Comparison of ENCODE assay signal across 1 cellular context in the genomic region with DNA sequence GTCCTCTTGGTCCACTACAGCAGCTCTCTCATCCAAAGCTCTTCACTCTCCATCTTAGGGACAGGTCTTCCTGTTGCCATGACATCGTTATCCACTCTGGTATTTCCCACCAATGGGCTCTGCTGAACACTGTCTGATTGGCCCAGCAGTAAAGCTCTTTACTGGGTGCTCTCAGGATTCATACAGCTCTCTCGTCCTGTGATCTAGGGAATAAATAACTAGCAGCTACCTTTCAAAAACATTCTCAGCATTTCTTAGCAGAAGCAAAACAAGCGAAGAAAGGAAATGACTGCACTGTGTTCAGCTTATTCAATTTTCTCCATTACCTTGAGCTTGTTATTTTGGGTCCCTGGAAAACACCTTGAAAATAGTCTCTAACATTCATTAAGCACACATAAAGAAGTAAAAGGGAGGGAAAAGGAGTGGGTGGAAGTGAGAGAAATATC.
TF ChIP-seq lines count a peak whose summit lies in the region.

No MANE protein-coding gene starts in this region.

TF ChIP-seq in GM12878, 131 proteins besides CTCF, POLR2A, EP300 and RAD21 (continued from another document and continues in another):
- TF ChIP-seq, protein P1, sequence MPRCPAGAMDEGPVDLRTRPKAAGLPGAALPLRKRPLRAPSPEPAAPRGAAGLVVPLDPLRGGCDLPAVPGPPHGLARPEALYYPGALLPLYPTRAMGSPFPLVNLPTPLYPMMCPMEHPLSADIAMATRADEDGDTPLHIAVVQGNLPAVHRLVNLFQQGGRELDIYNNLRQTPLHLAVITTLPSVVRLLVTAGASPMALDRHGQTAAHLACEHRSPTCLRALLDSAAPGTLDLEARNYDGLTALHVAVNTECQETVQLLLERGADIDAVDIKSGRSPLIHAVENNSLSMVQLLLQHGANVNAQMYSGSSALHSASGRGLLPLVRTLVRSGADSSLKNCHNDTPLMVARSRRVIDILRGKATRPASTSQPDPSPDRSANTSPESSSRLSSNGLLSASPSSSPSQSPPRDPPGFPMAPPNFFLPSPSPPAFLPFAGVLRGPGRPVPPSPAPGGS (IDR thresholded peaks at IDR 0.05; ENCODE audit: borderline replicate concordance, insufficient read depth, low read depth, low read length, poor library complexity, severe bottlenecking): peak; percentile 57
- TF ChIP-seq, protein P2, sequence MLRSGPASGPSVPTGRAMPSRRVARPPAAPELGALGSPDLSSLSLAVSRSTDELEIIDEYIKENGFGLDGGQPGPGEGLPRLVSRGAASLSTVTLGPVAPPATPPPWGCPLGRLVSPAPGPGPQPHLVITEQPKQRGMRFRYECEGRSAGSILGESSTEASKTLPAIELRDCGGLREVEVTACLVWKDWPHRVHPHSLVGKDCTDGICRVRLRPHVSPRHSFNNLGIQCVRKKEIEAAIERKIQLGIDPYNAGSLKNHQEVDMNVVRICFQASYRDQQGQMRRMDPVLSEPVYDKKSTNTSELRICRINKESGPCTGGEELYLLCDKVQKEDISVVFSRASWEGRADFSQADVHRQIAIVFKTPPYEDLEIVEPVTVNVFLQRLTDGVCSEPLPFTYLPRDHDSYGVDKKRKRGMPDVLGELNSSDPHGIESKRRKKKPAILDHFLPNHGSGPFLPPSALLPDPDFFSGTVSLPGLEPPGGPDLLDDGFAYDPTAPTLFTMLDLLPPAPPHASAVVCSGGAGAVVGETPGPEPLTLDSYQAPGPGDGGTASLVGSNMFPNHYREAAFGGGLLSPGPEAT (IDR thresholded peaks at IDR 0.05; ENCODE audit: low read depth): peak; percentile 61
- no peak for TF ChIP-seq HDGF (IDR thresholded peaks at IDR 0.05)
- peak; percentile 50; the same call in 1 of the 2 replicates for TF ChIP-seq POLR2AphosphoS5 (IDR thresholded peaks at IDR 0.05; ENCODE audit: low read length)
- TF ChIP-seq BACH1 (IDR thresholded peaks at IDR 0.05; ENCODE audit: borderline replicate concordance): no peak
- TF ChIP-seq, protein P3, sequence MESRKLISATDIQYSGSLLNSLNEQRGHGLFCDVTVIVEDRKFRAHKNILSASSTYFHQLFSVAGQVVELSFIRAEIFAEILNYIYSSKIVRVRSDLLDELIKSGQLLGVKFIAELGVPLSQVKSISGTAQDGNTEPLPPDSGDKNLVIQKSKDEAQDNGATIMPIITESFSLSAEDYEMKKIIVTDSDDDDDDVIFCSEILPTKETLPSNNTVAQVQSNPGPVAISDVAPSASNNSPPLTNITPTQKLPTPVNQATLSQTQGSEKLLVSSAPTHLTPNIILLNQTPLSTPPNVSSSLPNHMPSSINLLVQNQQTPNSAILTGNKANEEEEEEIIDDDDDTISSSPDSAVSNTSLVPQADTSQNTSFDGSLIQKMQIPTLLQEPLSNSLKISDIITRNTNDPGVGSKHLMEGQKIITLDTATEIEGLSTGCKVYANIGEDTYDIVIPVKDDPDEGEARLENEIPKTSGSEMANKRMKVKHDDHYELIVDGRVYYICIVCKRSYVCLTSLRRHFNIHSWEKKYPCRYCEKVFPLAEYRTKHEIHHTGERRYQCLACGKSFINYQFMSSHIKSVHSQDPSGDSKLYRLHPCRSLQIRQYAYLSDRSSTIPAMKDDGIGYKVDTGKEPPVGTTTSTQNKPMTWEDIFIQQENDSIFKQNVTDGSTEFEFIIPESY (IDR thresholded peaks at IDR 0.05): no peak
- no peak for TF ChIP-seq MYB (IDR thresholded peaks at IDR 0.05; ENCODE audit: borderline replicate concordance, low read depth, low read length)
- TF ChIP-seq, protein P4, sequence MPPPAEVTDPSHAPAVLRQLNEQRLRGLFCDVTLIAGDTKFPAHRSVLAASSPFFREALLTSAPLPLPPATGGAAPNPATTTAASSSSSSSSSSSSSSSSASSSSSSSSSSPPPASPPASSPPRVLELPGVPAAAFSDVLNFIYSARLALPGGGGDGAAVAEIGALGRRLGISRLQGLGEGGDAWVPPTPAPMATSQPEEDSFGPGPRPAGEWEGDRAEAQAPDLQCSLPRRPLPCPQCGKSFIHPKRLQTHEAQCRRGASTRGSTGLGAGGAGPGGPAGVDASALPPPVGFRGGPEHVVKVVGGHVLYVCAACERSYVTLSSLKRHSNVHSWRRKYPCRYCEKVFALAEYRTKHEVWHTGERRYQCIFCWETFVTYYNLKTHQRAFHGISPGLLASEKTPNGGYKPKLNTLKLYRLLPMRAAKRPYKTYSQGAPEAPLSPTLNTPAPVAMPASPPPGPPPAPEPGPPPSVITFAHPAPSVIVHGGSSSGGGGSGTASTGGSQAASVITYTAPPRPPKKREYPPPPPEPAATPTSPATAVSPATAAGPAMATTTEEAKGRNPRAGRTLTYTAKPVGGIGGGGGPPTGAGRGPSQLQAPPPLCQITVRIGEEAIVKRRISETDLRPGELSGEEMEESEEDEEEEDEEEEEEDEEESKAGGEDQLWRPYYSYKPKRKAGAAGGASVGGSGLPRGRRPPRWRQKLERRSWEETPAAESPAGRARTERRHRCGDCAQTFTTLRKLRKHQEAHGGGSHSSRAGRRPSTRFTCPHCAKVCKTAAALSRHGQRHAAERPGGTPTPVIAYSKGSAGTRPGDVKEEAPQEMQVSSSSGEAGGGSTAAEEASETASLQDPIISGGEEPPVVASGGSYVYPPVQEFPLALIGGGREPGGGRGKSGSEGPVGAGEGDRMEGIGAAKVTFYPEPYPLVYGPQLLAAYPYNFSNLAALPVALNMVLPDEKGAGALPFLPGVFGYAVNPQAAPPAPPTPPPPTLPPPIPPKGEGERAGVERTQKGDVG (CRISPR knock-in tag; IDR thresholded peaks at IDR 0.05): no peak
- TF ChIP-seq IKZF1 (conservative IDR thresholded peaks at IDR 0.05): peak; percentile 66; the same call in 1 of the 2 replicates
- TF ChIP-seq POU2F2 (IDR thresholded peaks at IDR 0.05; ENCODE audit: borderline replicate concordance, low read depth, low read length): no peak
- no peak for TF ChIP-seq CHD4 (IDR thresholded peaks at IDR 0.05)
- no peak for TF ChIP-seq CBFB (IDR thresholded peaks at IDR 0.05; ENCODE audit: low read depth)
- no peak for TF ChIP-seq RFX5 (IDR thresholded peaks at IDR 0.05; ENCODE audit: low read depth, low read length)
- no peak for TF ChIP-seq SREBF2 (IDR thresholded peaks at IDR 0.05; ENCODE audit: low read length)
- TF ChIP-seq CHD1 (IDR thresholded peaks at IDR 0.05; ENCODE audit: low read depth, low read length): no peak
- TF ChIP-seq SPI1 (IDR thresholded peaks at IDR 0.05; ENCODE audit: borderline replicate concordance, insufficient read depth, low read depth, low read length): no peak
- no peak for TF ChIP-seq ZNF384 (IDR thresholded peaks at IDR 0.05; ENCODE audit: borderline replicate concordance, low read depth, low read length)
- TF ChIP-seq RELA (IDR thresholded peaks at IDR 0.05; ENCODE audit: borderline replicate concordance, partially characterized antibody): peak; percentile 63
- no peak for TF ChIP-seq SMAD5 (IDR thresholded peaks at IDR 0.05; ENCODE audit: low read depth)
- TF ChIP-seq IKZF2 (IDR thresholded peaks at IDR 0.05): peak; percentile 32 to 78; a peak in 3 of 4 replicates
- TF ChIP-seq, protein P5, sequence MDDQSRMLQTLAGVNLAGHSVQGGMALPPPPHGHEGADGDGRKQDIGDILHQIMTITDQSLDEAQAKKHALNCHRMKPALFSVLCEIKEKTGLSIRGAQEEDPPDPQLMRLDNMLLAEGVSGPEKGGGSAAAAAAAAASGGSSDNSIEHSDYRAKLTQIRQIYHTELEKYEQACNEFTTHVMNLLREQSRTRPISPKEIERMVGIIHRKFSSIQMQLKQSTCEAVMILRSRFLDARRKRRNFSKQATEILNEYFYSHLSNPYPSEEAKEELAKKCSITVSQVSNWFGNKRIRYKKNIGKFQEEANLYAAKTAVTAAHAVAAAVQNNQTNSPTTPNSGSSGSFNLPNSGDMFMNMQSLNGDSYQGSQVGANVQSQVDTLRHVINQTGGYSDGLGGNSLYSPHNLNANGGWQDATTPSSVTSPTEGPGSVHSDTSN (IDR thresholded peaks at IDR 0.05; ENCODE audit: insufficient replicate concordance, low read depth, low read length): no peak
- TF ChIP-seq, protein P6, sequence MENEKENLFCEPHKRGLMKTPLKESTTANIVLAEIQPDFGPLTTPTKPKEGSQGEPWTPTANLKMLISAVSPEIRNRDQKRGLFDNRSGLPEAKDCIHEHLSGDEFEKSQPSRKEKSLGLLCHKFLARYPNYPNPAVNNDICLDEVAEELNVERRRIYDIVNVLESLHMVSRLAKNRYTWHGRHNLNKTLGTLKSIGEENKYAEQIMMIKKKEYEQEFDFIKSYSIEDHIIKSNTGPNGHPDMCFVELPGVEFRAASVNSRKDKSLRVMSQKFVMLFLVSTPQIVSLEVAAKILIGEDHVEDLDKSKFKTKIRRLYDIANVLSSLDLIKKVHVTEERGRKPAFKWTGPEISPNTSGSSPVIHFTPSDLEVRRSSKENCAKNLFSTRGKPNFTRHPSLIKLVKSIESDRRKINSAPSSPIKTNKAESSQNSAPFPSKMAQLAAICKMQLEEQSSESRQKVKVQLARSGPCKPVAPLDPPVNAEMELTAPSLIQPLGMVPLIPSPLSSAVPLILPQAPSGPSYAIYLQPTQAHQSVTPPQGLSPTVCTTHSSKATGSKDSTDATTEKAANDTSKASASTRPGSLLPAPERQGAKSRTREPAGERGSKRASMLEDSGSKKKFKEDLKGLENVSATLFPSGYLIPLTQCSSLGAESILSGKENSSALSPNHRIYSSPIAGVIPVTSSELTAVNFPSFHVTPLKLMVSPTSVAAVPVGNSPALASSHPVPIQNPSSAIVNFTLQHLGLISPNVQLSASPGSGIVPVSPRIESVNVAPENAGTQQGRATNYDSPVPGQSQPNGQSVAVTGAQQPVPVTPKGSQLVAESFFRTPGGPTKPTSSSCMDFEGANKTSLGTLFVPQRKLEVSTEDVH (IDR thresholded peaks at IDR 0.05; ENCODE audit: low read depth, partially characterized antibody): no peak
- no peak for TF ChIP-seq RBBP5 (conservative IDR thresholded peaks at IDR 0.05)
- TF ChIP-seq FOXK2 (IDR thresholded peaks at IDR 0.05): no peak
- TF ChIP-seq RB1 (IDR thresholded peaks at IDR 0.05; ENCODE audit: borderline replicate concordance): no peak; the same call in 1 of the 2 replicates
- no peak for TF ChIP-seq IRF4 (IDR thresholded peaks at IDR 0.05; ENCODE audit: low read depth, low read length)
- TF ChIP-seq TBL1XR1 (IDR thresholded peaks at IDR 0.05; ENCODE audit: low read depth, low read length): no peak
- TF ChIP-seq, protein P7, sequence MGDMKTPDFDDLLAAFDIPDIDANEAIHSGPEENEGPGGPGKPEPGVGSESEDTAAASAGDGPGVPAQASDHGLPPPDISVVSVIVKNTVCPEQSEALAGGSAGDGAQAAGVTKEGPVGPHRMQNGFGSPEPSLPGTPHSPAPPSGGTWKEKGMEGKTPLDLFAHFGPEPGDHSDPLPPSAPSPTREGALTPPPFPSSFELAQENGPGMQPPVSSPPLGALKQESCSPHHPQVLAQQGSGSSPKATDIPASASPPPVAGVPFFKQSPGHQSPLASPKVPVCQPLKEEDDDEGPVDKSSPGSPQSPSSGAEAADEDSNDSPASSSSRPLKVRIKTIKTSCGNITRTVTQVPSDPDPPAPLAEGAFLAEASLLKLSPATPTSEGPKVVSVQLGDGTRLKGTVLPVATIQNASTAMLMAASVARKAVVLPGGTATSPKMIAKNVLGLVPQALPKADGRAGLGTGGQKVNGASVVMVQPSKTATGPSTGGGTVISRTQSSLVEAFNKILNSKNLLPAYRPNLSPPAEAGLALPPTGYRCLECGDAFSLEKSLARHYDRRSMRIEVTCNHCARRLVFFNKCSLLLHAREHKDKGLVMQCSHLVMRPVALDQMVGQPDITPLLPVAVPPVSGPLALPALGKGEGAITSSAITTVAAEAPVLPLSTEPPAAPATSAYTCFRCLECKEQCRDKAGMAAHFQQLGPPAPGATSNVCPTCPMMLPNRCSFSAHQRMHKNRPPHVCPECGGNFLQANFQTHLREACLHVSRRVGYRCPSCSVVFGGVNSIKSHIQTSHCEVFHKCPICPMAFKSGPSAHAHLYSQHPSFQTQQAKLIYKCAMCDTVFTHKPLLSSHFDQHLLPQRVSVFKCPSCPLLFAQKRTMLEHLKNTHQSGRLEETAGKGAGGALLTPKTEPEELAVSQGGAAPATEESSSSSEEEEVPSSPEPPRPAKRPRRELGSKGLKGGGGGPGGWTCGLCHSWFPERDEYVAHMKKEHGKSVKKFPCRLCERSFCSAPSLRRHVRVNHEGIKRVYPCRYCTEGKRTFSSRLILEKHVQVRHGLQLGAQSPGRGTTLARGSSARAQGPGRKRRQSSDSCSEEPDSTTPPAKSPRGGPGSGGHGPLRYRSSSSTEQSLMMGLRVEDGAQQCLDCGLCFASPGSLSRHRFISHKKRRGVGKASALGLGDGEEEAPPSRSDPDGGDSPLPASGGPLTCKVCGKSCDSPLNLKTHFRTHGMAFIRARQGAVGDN (IDR thresholded peaks at IDR 0.05): no peak
- TF ChIP-seq, protein P8, sequence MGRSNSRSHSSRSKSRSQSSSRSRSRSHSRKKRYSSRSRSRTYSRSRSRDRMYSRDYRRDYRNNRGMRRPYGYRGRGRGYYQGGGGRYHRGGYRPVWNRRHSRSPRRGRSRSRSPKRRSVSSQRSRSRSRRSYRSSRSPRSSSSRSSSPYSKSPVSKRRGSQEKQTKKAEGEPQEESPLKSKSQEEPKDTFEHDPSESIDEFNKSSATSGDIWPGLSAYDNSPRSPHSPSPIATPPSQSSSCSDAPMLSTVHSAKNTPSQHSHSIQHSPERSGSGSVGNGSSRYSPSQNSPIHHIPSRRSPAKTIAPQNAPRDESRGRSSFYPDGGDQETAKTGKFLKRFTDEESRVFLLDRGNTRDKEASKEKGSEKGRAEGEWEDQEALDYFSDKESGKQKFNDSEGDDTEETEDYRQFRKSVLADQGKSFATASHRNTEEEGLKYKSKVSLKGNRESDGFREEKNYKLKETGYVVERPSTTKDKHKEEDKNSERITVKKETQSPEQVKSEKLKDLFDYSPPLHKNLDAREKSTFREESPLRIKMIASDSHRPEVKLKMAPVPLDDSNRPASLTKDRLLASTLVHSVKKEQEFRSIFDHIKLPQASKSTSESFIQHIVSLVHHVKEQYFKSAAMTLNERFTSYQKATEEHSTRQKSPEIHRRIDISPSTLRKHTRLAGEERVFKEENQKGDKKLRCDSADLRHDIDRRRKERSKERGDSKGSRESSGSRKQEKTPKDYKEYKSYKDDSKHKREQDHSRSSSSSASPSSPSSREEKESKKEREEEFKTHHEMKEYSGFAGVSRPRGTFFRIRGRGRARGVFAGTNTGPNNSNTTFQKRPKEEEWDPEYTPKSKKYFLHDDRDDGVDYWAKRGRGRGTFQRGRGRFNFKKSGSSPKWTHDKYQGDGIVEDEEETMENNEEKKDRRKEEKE (IDR thresholded peaks at IDR 0.05): no peak
- no peak for TF ChIP-seq NFYA (IDR thresholded peaks at IDR 0.05; ENCODE audit: borderline replicate concordance, low read depth, low read length)
- TF ChIP-seq YY1 (IDR thresholded peaks at IDR 0.05; ENCODE audit: low read depth, low read length): no peak
- TF ChIP-seq, protein P9, sequence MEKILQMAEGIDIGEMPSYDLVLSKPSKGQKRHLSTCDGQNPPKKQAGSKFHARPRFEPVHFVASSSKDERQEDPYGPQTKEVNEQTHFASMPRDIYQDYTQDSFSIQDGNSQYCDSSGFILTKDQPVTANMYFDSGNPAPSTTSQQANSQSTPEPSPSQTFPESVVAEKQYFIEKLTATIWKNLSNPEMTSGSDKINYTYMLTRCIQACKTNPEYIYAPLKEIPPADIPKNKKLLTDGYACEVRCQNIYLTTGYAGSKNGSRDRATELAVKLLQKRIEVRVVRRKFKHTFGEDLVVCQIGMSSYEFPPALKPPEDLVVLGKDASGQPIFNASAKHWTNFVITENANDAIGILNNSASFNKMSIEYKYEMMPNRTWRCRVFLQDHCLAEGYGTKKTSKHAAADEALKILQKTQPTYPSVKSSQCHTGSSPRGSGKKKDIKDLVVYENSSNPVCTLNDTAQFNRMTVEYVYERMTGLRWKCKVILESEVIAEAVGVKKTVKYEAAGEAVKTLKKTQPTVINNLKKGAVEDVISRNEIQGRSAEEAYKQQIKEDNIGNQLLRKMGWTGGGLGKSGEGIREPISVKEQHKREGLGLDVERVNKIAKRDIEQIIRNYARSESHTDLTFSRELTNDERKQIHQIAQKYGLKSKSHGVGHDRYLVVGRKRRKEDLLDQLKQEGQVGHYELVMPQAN (conservative IDR thresholded peaks at IDR 0.05): no peak
- no peak for TF ChIP-seq SUZ12 (IDR thresholded peaks at IDR 0.05; ENCODE audit: unreplicated experiment)
- no peak for TF ChIP-seq NFXL1 (IDR thresholded peaks at IDR 0.05; ENCODE audit: borderline replicate concordance)
